In the genomic region with DNA sequence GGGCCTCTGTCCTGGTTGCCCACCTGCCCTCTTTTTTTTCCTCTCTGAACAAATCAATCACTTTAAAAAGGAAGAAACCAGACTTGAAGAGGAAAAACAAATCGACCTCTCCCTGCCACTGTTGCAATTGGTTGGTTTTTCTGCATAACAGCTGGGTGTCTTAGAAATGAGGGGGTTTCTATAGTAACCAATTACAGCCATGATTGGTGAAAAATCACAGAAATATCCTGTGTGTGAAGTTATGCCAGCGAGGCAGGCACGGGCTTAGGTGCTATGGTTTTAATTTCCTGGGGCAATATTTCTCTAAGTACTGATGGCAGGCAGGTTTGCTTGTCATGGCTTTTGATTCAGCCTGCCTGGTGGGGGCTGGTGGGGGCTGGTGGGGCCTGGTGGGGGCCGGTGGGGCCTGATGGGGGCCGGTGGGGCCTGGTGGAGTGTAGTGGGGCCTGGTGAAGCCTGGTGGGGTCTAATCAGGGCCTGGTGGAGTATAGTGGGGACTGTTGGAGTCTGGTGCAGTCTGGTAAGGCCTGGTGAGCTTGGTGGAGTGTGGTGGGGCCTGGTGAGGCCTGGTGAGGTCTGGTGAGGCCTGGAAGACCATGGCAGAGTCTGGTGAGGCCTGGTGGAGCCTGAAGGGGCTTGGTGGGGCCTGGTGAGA, we compare ENCODE assay signal across 16 cellular contexts. TPM values are rescaled to one million over a fixed set of nuclear protein-coding genes. Genes with fewer than 3 reads are reported as not detected.
"Had no signal": no experiment of that assay in that cellular context is flagged by ENCODE, and none has a peak within 500 bp of the region (broad histone marks: within the 10 kb centered on the region; RNA-seq: fewer than 3 reads in every experiment).

No MANE protein-coding gene starts in this region.

- H3K27ac ChIP-seq: coronary artery, heart left ventricle, sigmoid colon, skin epidermis, suprapubic skin, thyroid gland had no signal

- H3K9me3 ChIP-seq: heart left ventricle, sigmoid colon, suprapubic skin, thyroid gland had no signal

- H3K27me3 ChIP-seq: thyroid gland had no signal

- ATAC-seq: heart left ventricle; stimulated activated naive B cell treated with anti-CD40 and anti-IgM and Interleukin-4, amounts not matched to agents 10 μg/mL and 1 μg/mL and 100 μg/mL, for 72 hours had no signal

- H3K27ac Mint-ChIP-seq: naive B cell; stimulated activated naive B cell treated with anti-CD40 and anti-IgM and Interleukin-4, amounts not matched to agents 10 μg/mL and 1 μg/mL and 100 μg/mL, for 72 hours; type B pancreatic cell had no signal

- DNase-seq: effector CD8-positive, alpha-beta T cell; heart left ventricle; hippocampal formation; mesendoderm; naive B cell; sigmoid colon; stimulated activated CD4-positive, alpha-beta T cell treated with anti-CD3 and anti-CD28 coated beads, Interleukin-2, amount 100 ng/mL, for 24 hours; stimulated activated CD4-positive, alpha-beta T cell treated with anti-CD3 and anti-CD28 coated beads, Interleukin-4, amount 100 ng/mL, for 4 hours; stimulated activated naive B cell treated with anti-CD40 and anti-IgM and Interleukin-4, amounts not matched to agents 10 μg/mL and 1 μg/mL and 100 μg/mL, for 72 hours; thyroid gland had no signal

- H3K9me3 Mint-ChIP-seq: stimulated activated naive B cell treated with anti-CD40 and anti-IgM and Interleukin-4, amounts not matched to agents 10 μg/mL and 1 μg/mL and 100 μg/mL, for 72 hours; type B pancreatic cell had no signal

- H3K36me3 ChIP-seq: heart left ventricle, sigmoid colon, suprapubic skin, thyroid gland had no signal

- H3K4me3 Mint-ChIP-seq: naive B cell; stimulated activated naive B cell treated with anti-CD40 and anti-IgM and Interleukin-4, amounts not matched to agents 10 μg/mL and 1 μg/mL and 100 μg/mL, for 72 hours; type B pancreatic cell had no signal

- H3K4me3 ChIP-seq: coronary artery, heart left ventricle, sigmoid colon, skin epidermis, suprapubic skin, thyroid gland had no signal

- H3K36me3 Mint-ChIP-seq: naive B cell; stimulated activated naive B cell treated with anti-CD40 and anti-IgM and Interleukin-4, amounts not matched to agents 10 μg/mL and 1 μg/mL and 100 μg/mL, for 72 hours had no signal

RNA-seq across cellular contexts. Expression of a gene that starts 54.6 kb away (rescaled TPM):
- total RNA-seq: lung microvascular endothelial cell, pulmonary artery endothelial cell had no signal
